26 cellular contexts compared by ENCODE assay signal in genomic region chr5:72673623-72674022, GRCh38.
"Had no signal": no experiment of that assay in that cellular context is flagged by ENCODE, and none has a peak within 500 bp of the region (broad histone marks: within the 10 kb centered on the region; RNA-seq: fewer than 3 reads in every experiment).

No MANE protein-coding gene starts in this region.

- H3K79me2 ChIP-seq: hepatocyte had no signal

- H3K4me3 ChIP-seq: colonic mucosa, dorsolateral prefrontal cortex, hepatocyte, neural progenitor cell, sigmoid colon, smooth muscle cell, testis, vagina had no signal

- FAIRE-seq: bronchial epithelial cell, endothelial cell of umbilical vein had no signal

- H3K9me3 ChIP-seq: colonic mucosa, testis, vagina had no signal

- H3K27me3 ChIP-seq: colonic mucosa, dorsolateral prefrontal cortex, hepatocyte, neural progenitor cell, sigmoid colon, testis, vagina had no signal

- H3K27ac ChIP-seq: colonic mucosa, dorsolateral prefrontal cortex, hepatocyte, neural progenitor cell, sigmoid colon, testis, vagina had no signal

- DNase-seq: activated CD4-positive, alpha-beta memory T cell treated with anti-CD3 and anti-CD28 coated beads for 36 hours; activated CD4-positive, alpha-beta T cell treated with anti-CD3 and anti-CD28 coated beads for 4 hours; activated CD4-positive, CD25-positive, alpha-beta regulatory T cell; activated effector memory CD4-positive, alpha-beta T cell treated with anti-CD3 and anti-CD28 coated beads, Interleukin-2, amount 50 U/mL, for 16 hours; activated naive CD4-positive, alpha-beta T cell treated with anti-CD3 and anti-CD28 coated beads, Interleukin-2, amount 10 ng/mL, durations not matched to agents 7 days and 5 days; amygdala; colonic mucosa; dorsolateral prefrontal cortex; effector memory CD8-positive, alpha-beta T cell; foreskin melanocyte; left ventricle myocardium superior; mammary epithelial cell; naive thymus-derived CD8-positive, alpha-beta T cell; sigmoid colon; stimulated activated CD4-positive, alpha-beta T cell treated with anti-CD3 and anti-CD28 coated beads, Interleukin-15, amount 100 ng/mL, for 24 hours; stimulated activated CD4-positive, alpha-beta T cell treated with anti-CD3 and anti-CD28 coated beads, Interleukin-2, amount 100 ng/mL, for 48 hours; stimulated activated CD8-positive, alpha-beta memory T cell treated with anti-CD3 and anti-CD28 coated beads, Interleukin-4, amount 100 ng/mL, for 48 hours; stimulated activated naive B cell treated with anti-CD40 and anti-IgM and Interleukin-4, amounts not matched to agents 10 μg/mL and 1 μg/mL and 100 μg/mL, for 72 hours; testis had no signal

- H3K4me1 ChIP-seq: colonic mucosa, neural progenitor cell, sigmoid colon, testis, vagina had no signal

- H3K4me2 ChIP-seq: hepatocyte, neural progenitor cell, smooth muscle cell had no signal

- H3K36me3 ChIP-seq: colonic mucosa, neural progenitor cell, sigmoid colon, vagina had no signal

- H3K9ac ChIP-seq: neural progenitor cell had no signal

- ATAC-seq: effector memory CD8-positive, alpha-beta T cell; esophagus mucosa; left ventricle myocardium superior; naive thymus-derived CD8-positive, alpha-beta T cell; stimulated activated naive B cell treated with anti-CD40 and anti-IgM and Interleukin-4, amounts not matched to agents 10 μg/mL and 1 μg/mL and 100 μg/mL, for 72 hours had no signal

- H2AFZ ChIP-seq: hepatocyte, neural progenitor cell had no signal
